Comparison of ENCODE assay signal across 1 cellular context in the genomic region with DNA sequence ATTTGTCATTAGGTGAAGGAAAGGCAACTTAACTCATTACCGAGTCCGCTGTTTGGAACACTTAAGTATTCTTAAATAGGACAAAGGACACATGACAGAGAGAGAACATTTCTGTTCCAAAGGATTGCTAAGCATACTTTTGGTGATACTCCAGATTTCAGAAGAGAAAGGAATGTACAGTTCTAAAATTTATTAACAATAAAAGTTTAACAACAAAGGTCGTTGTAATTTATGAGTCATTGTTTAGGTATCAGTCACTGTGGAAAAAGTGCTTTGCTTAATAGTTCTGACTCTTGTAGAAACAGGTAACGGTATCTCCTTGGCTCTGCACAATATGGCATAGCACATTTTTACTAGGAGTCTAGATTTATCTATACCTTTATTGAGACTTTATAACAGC.
TF ChIP-seq lines count a peak whose summit lies in the region.

No MANE protein-coding gene starts in this region.

TF ChIP-seq in IMR-90, 13 proteins besides CTCF, POLR2A, EP300 and RAD21:
- TF ChIP-seq SMC3 (IDR thresholded peaks at IDR 0.05; ENCODE audit: low read depth, low read length) (no peak), CHD1 (IDR thresholded peaks at IDR 0.05; ENCODE audit: low read depth, low read length) (no peak), MAZ (IDR thresholded peaks at IDR 0.05; ENCODE audit: borderline replicate concordance, low read depth, low read length) (no peak), CEBPB (IDR thresholded peaks at IDR 0.05; ENCODE audit: low read depth, low read length) (no peak), BHLHE40 (IDR thresholded peaks at IDR 0.05; ENCODE audit: low read depth, low read length) (no peak), RCOR1 (IDR thresholded peaks at IDR 0.05; ENCODE audit: insufficient replicate concordance, low read length) (no peak), NFE2L2 (IDR thresholded peaks at IDR 0.05; ENCODE audit: low read depth, low read length) (no peak), RFX5 (IDR thresholded peaks at IDR 0.05; ENCODE audit: low read depth, low read length) (no peak)
- TF ChIP-seq, protein P1, sequence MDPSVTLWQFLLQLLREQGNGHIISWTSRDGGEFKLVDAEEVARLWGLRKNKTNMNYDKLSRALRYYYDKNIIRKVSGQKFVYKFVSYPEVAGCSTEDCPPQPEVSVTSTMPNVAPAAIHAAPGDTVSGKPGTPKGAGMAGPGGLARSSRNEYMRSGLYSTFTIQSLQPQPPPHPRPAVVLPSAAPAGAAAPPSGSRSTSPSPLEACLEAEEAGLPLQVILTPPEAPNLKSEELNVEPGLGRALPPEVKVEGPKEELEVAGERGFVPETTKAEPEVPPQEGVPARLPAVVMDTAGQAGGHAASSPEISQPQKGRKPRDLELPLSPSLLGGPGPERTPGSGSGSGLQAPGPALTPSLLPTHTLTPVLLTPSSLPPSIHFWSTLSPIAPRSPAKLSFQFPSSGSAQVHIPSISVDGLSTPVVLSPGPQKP (IDR thresholded peaks at IDR 0.05; ENCODE audit: borderline replicate concordance, low read depth, low read length), result no peak
